18 cellular contexts compared by ENCODE assay signal in genomic region chr1:221874285-221875003, GRCh38.
DNase-seq lines count a peak whose midpoint lies in the region; ATAC-seq and TF ChIP-seq lines count a peak whose summit lies in the region.
"Had no signal": no experiment of that assay in that cellular context is flagged by ENCODE, and none has a peak within 500 bp of the region (broad histone marks: within the 10 kb centered on the region; RNA-seq: fewer than 3 reads in every experiment).

No MANE protein-coding gene starts in this region.

- H3K9me3 ChIP-seq in mammary epithelial cell (replicated peaks; ENCODE audit: insufficient read depth, low read length) (no peaks in the 10 kb centered on the region), breast epithelium (no peaks in the 10 kb centered on the region), SJSA1 (replicated peaks) (no peaks in the 10 kb centered on the region), fibroblast of lung (ENCODE audit: control insufficient read depth, insufficient read depth, low read depth, low read length) (no peaks in the 10 kb centered on the region), upper lobe of left lung (no peaks in the 10 kb centered on the region)
- H3K9me3 ChIP-seq: A549, left lung, tibial artery had no signal

- intact Hi-C loops in mammary epithelial cell (cut with micrococcal nuclease) (no loop called here), breast epithelium (cut with DNase I; ENCODE audit: low total_unique reads) (loop anchor here (1.0 kb wide), 1 partner anchor 10 kb away; no protein-coding TSS in a partner anchor)
- intact Hi-C loops in activated CD8-positive, alpha-beta T cell treated with anti-CD3 and anti-CD28 coated beads for 36 hours (cut with micrococcal nuclease): no loop called here

- H3K4me3 ChIP-seq in mammary epithelial cell (replicated peaks in 1 of 3; ENCODE audit: insufficient read depth in 1 of 3, low read depth in 2 of 3, low read length in 3 of 3) (no peak overlapping the region), breast epithelium (no peak overlapping the region), SJSA1 (no peak overlapping the region), fibroblast of lung (replicated peaks in 1 of 4; ENCODE audit: control extremely low read depth in 1 of 4, insufficient read depth in 1 of 4, low read depth in 3 of 4, low read length in 4 of 4) (no peak overlapping the region), upper lobe of left lung (no peak overlapping the region)
- H3K4me3 ChIP-seq: A549, coronary artery, left lung, SK-N-MC, tibial artery had no signal

- H3K36me3 ChIP-seq in mammary epithelial cell (ENCODE audit: insufficient read depth, low read length) (no peaks in the 10 kb centered on the region), breast epithelium (no peaks in the 10 kb centered on the region), SJSA1 (no peaks in the 10 kb centered on the region), fibroblast of lung (ENCODE audit: control insufficient read depth, insufficient read depth, low read length) (no peaks in the 10 kb centered on the region), upper lobe of left lung (no peaks in the 10 kb centered on the region)
- H3K36me3 ChIP-seq: left lung, tibial artery had no signal

- peaks cover 9% of the 10 kb centered on the region for H3K4me1 Mint-ChIP-seq in activated CD8-positive, alpha-beta T cell treated with anti-CD3 and anti-CD28 coated beads for 36 hours (ENCODE audit: low read depth)

- no peak overlapping the region for H3K9ac ChIP-seq in mammary epithelial cell (ENCODE audit: insufficient read depth, low read length)
- H3K9ac ChIP-seq in fibroblast of lung (ENCODE audit: insufficient read depth, low read length): no peak overlapping the region

- TF ChIP-seq EP300 in upper lobe of left lung (IDR thresholded peaks at IDR 0.05): no peak

- in situ Hi-C loops in mammary epithelial cell (cut with MboI; ENCODE audit: low sequenced_read_pairs in 2 of 2): no loop called here

- CTCF ChIA-PET in mammary epithelial cell (lab: Charles Lee; ENCODE audit: low non-redundant PET): no interaction called here
- CTCF ChIA-PET in activated CD8-positive, alpha-beta T cell treated with anti-CD3 and anti-CD28 coated beads for 36 hours (lab: Charles Lee): interaction anchor here (1.0 kb wide), 1 partner anchor 134 kb away, joined by 3 read pairs; no protein-coding TSS in a partner anchor

- POLR2A ChIA-PET in activated CD8-positive, alpha-beta T cell treated with anti-CD3 and anti-CD28 coated beads for 36 hours (lab: Charles Lee): interaction anchor here (1.1 kb wide), 1 partner anchor 133 kb away, joined by 3 read pairs; no protein-coding TSS in a partner anchor

- H3K79me2 ChIP-seq in mammary epithelial cell (ENCODE audit: insufficient read depth, low read length) (no peaks in the 10 kb centered on the region), fibroblast of lung (ENCODE audit: control insufficient read depth, insufficient read depth, low read length) (no peaks in the 10 kb centered on the region)

- H3K27me3 ChIP-seq in mammary epithelial cell (ENCODE audit: insufficient read depth, low read length) (no peaks in the 10 kb centered on the region), breast epithelium (no peaks in the 10 kb centered on the region), SJSA1 (replicated peaks) (no peaks in the 10 kb centered on the region), fibroblast of lung (ENCODE audit: control insufficient read depth, insufficient read depth, low read length) (no peaks in the 10 kb centered on the region), upper lobe of left lung (no peaks in the 10 kb centered on the region)
- H3K27me3 ChIP-seq: left lung, tibial artery had no signal

- H3K4me2 ChIP-seq in mammary epithelial cell (ENCODE audit: insufficient read depth, low read depth, low read length) (no peak overlapping the region), fibroblast of lung (ENCODE audit: extremely low read depth, insufficient read depth, low read length) (peak overlapping the region; percentile 23)
- H3K4me2 ChIP-seq: A549 had no signal

- H3K36me3 Mint-ChIP-seq in activated CD8-positive, alpha-beta T cell treated with anti-CD3 and anti-CD28 coated beads for 36 hours (ENCODE audit: low read depth): no peaks in the 10 kb centered on the region

- BruUV-seq in mammary epithelial cell (replicated peaks; lab: Mats Ljungman, UMichigan): no TSS peak

- dilution Hi-C loops in mammary epithelial cell (cut with HindIII; ENCODE audit: low sequenced_read_pairs): no loop called here

- H3K27ac Mint-ChIP-seq in activated CD8-positive, alpha-beta T cell treated with anti-CD3 and anti-CD28 coated beads for 36 hours: no peak overlapping the region

- DNase-seq in mammary epithelial cell (no peak), breast epithelium (ENCODE audit: low spot score in 2 of 2) (no peak), SJSA1 (ENCODE audit: low read depth in 1 of 2, low spot score in 2 of 2) (peak in 1 of 2 experiments; percentile 28), fibroblast of lung (ENCODE audit: low read depth in 2 of 2) (peak; percentile 22 to 76), RKO (ENCODE audit: low spot score) (no peak), upper lobe of left lung (no peak), NAMALWA (ENCODE audit: low spot score) (no peak)
- DNase-seq in activated CD8-positive, alpha-beta T cell treated with anti-CD3 and anti-CD28 coated beads for 36 hours: no peak
- DNase-seq: COR-L47, hypothalamus, NCI-H1417, NCI-H446, tibial artery had no signal

- H3K27me3 Mint-ChIP-seq in activated CD8-positive, alpha-beta T cell treated with anti-CD3 and anti-CD28 coated beads for 36 hours: peaks cover 3% of the 10 kb centered on the region

- WGBS in mammary epithelial cell (ENCODE audit: low coverage, missing lambda C conversion rate): 100% methylated on average over 3 of the region's 3 CpGs
- WGBS in upper lobe of left lung, 2 donors: 79 to 87% methylated on average over 2 to 3 of the region's 3 CpGs

- H3K4me3 Mint-ChIP-seq in activated CD8-positive, alpha-beta T cell treated with anti-CD3 and anti-CD28 coated beads for 36 hours: no peak overlapping the region

- TF ChIP-seq CTCF in mammary epithelial cell (conservative IDR thresholded peaks at IDR 0.05 in 1 of 2, IDR thresholded peaks at IDR 0.05 in 1 of 2; ENCODE audit: extremely low read depth in 1 of 2, insufficient read depth in 1 of 2, low read depth in 1 of 2, low read length in 2 of 2) (no peak), breast epithelium (IDR thresholded peaks at IDR 0.05) (no peak), fibroblast of lung (conservative IDR thresholded peaks at IDR 0.05 in 1 of 2, IDR thresholded peaks at IDR 0.05 in 1 of 2; ENCODE audit: low read depth in 1 of 2, low read length in 2 of 2) (no peak), upper lobe of left lung (IDR thresholded peaks at IDR 0.05) (no peak)
- no peak for TF ChIP-seq CTCF in activated CD8-positive, alpha-beta T cell treated with anti-CD3 and anti-CD28 coated beads for 36 hours (IDR thresholded peaks at IDR 0.05)

- ATAC-seq in upper lobe of left lung (ENCODE audit: low FRiP score in 2 of 2): no peak
- no peak for ATAC-seq in activated CD8-positive, alpha-beta T cell treated with anti-CD3 and anti-CD28 coated beads for 36 hours
- ATAC-seq: A549, HepG2, left lung had no signal

- H2AFZ ChIP-seq in mammary epithelial cell (ENCODE audit: low read depth, low read length) (peak overlapping the region; percentile 29), fibroblast of lung (ENCODE audit: low read length) (peak overlapping the region; percentile 43)

- peaks cover 21% of the 10 kb centered on the region for H3K4me1 ChIP-seq in mammary epithelial cell (ENCODE audit: insufficient read depth, low read length)
- H3K4me1 ChIP-seq in breast epithelium: no peaks in the 10 kb centered on the region
- peaks cover 28% of the 10 kb centered on the region for H3K4me1 ChIP-seq in SJSA1 (replicated peaks)
- peaks cover 21% of the 10 kb centered on the region for H3K4me1 ChIP-seq in fibroblast of lung (ENCODE audit: control insufficient read depth, extremely low read depth, insufficient read depth, low read length)
- no peaks in the 10 kb centered on the region for H3K4me1 ChIP-seq in upper lobe of left lung
- H3K4me1 ChIP-seq: left lung had no signal

- no peak for TF ChIP-seq POLR2A in breast epithelium (IDR thresholded peaks at IDR 0.05)
- no peak for TF ChIP-seq POLR2A in upper lobe of left lung (IDR thresholded peaks at IDR 0.05)

- H3K9me3 Mint-ChIP-seq in activated CD8-positive, alpha-beta T cell treated with anti-CD3 and anti-CD28 coated beads for 36 hours: no peaks in the 10 kb centered on the region

- H3K27ac ChIP-seq in mammary epithelial cell (ENCODE audit: insufficient read depth, low read depth, low read length) (no peak overlapping the region), breast epithelium (no peak overlapping the region), SJSA1 (peak overlapping the region; percentile 14; the same call in 1 of the 2 replicates), fibroblast of lung (ENCODE audit: insufficient read depth, low read length) (peak overlapping the region; percentile 66), upper lobe of left lung (no peak overlapping the region)
- H3K27ac ChIP-seq: A549, coronary artery, left lung, SK-N-MC, tibial artery had no signal

- H4K20me1 ChIP-seq in mammary epithelial cell (ENCODE audit: insufficient read depth, low read length) (no peaks in the 10 kb centered on the region), fibroblast of lung (ENCODE audit: control insufficient read depth, extremely low read depth, insufficient read depth, low read length) (no peaks in the 10 kb centered on the region)

Comparison
In these comparisons a context has a peak if more than half of its experiments do, and no peak if none do; other contexts are left out.
1. DNase-seq: peak in fibroblast of lung (2 of 2); none in mammary epithelial cell (single experiment), breast epithelium (0 of 2), RKO (single experiment), upper lobe of left lung (0 of 2), NAMALWA (single experiment) and activated CD8-positive, alpha-beta T cell treated with anti-CD3 and anti-CD28 coated beads for 36 hours (single experiment).
2. H3K27ac ChIP-seq: peak in SJSA1 (single experiment) and fibroblast of lung (single experiment); none in mammary epithelial cell (single experiment), breast epithelium (0 of 2) and upper lobe of left lung (0 of 4).